ENCODE assay signal across 8 cellular contexts in genomic region chr7:108000875-108001758, GRCh38. TPM values are rescaled to one million over a fixed set of nuclear protein-coding genes. Genes with fewer than 3 reads are reported as not detected.
DNase-seq lines count a peak whose midpoint lies in the region; ATAC-seq and TF ChIP-seq lines count a peak whose summit lies in the region.

No MANE protein-coding gene starts in this region.

- H3K4me3 Mint-ChIP-seq in activated T-helper 1 cell treated with anti-CD3 and anti-CD28 coated beads, Interleukin-12 subunit alpha, Interleukin-12 subunit beta, Interleukin-2, Interleukin-4 antibody, amounts not matched to agents 30 ng/mL and 10 ng/mL and 1 ng/mL, durations not matched to agents 14 hours and 24 hours and 36 hours, result peak overlapping the region; percentile 62

- no peak for TF ChIP-seq POLR2A in heart left ventricle (IDR thresholded peaks at IDR 0.05)

- no peaks in the 10 kb centered on the region for H3K36me3 Mint-ChIP-seq in activated T-helper 1 cell treated with anti-CD3 and anti-CD28 coated beads, Interleukin-12 subunit alpha, Interleukin-12 subunit beta, Interleukin-2, Interleukin-4 antibody, amounts not matched to agents 30 ng/mL and 10 ng/mL and 1 ng/mL, durations not matched to agents 14 hours and 24 hours and 36 hours (ENCODE audit: low read depth)

- H3K4me1 Mint-ChIP-seq in activated T-helper 1 cell treated with anti-CD3 and anti-CD28 coated beads, Interleukin-12 subunit alpha, Interleukin-12 subunit beta, Interleukin-2, Interleukin-4 antibody, amounts not matched to agents 30 ng/mL and 10 ng/mL and 1 ng/mL, durations not matched to agents 14 hours and 24 hours and 36 hours (ENCODE audit: low read depth), result no peaks in the 10 kb centered on the region

- no peaks in the 10 kb centered on the region for H3K9me3 Mint-ChIP-seq in activated T-helper 1 cell treated with anti-CD3 and anti-CD28 coated beads, Interleukin-12 subunit alpha, Interleukin-12 subunit beta, Interleukin-2, Interleukin-4 antibody, amounts not matched to agents 30 ng/mL and 10 ng/mL and 1 ng/mL, durations not matched to agents 14 hours and 24 hours and 36 hours

- peak overlapping the region; percentile 52 to 92 (median 86) for H3K27ac ChIP-seq in heart left ventricle
- peak overlapping the region; percentile 53 for H3K27ac ChIP-seq in psoas muscle

- H3K27me3 Mint-ChIP-seq in activated T-helper 1 cell treated with anti-CD3 and anti-CD28 coated beads, Interleukin-12 subunit alpha, Interleukin-12 subunit beta, Interleukin-2, Interleukin-4 antibody, amounts not matched to agents 30 ng/mL and 10 ng/mL and 1 ng/mL, durations not matched to agents 14 hours and 24 hours and 36 hours (ENCODE audit: insufficient read depth), result peaks cover 60% of the 10 kb centered on the region

- H3K27ac Mint-ChIP-seq in activated T-helper 1 cell treated with anti-CD3 and anti-CD28 coated beads, Interleukin-12 subunit alpha, Interleukin-12 subunit beta, Interleukin-2, Interleukin-4 antibody, amounts not matched to agents 30 ng/mL and 10 ng/mL and 1 ng/mL, durations not matched to agents 14 hours and 24 hours and 36 hours, result no peak overlapping the region

- TF ChIP-seq CTCF in HFF-Myc (IDR thresholded peaks at IDR 0.05; ENCODE audit: low read depth, low read length, missing control alignments) (peak; percentile 39), heart left ventricle (IDR thresholded peaks at IDR 0.05) (peak in 6 of 12 donors; percentile 6 to 41 (median 26)), psoas muscle (IDR thresholded peaks at IDR 0.05) (no peak)

- H3K27me3 ChIP-seq in heart left ventricle (peaks cover 0 to 36% (median 0%) of the 10 kb centered on the region in 9 donors), psoas muscle (ENCODE audit: insufficient read depth in 3 of 3, low read length in 2 of 3) (peaks cover 0 to 64% (median 9%) of the 10 kb centered on the region in 3 donors)

- WGBS in heart left ventricle, 4 donors, result 17 to 20% (median 18%) methylated on average over 35 to 37 of the region's 37 CpGs
- WGBS in psoas muscle, 3 donors, result 15 to 21% (median 17%) methylated on average over 37 of the region's 37 CpGs

- H3K9me3 ChIP-seq in heart left ventricle, result no peaks in the 10 kb centered on the region
- H3K9me3 ChIP-seq in psoas muscle, result no peaks in the 10 kb centered on the region

- peak; percentile 11 to 70 (median 46) for ATAC-seq in heart left ventricle
- ATAC-seq in psoas muscle, result peak; percentile 22 to 37 (median 32)
- ATAC-seq in GM21423 (IDR thresholded peaks at IDR 0.05; ENCODE audit: unreplicated experiment), result no peak
- no peak for ATAC-seq in GM21576 (IDR thresholded peaks at IDR 0.05; ENCODE audit: unreplicated experiment)

- H3K4me1 ChIP-seq in heart left ventricle (peaks cover 0 to 65% (median 41%) of the 10 kb centered on the region in 12 donors), psoas muscle (peaks cover 3% of the 10 kb centered on the region)

- intact Hi-C loops in activated T-helper 1 cell treated with anti-CD3 and anti-CD28 coated beads, Interleukin-12 subunit alpha, Interleukin-12 subunit beta, Interleukin-2, Interleukin-4 antibody, amounts not matched to agents 30 ng/mL and 10 ng/mL and 1 ng/mL, durations not matched to agents 14 hours and 24 hours and 36 hours (cut with micrococcal nuclease), result no loop called here
- intact Hi-C loops in heart left ventricle (cut with DNase I) (loop anchor here (1.0 to 10.0 kb wide), 10 partner anchors 29 to 146 kb away; partner anchors contain the start of gene DLD (in 2 of the 10)), psoas muscle (cut with DNase I) (loop anchor here in 1 of 2 donors (5.0 kb wide), 1 partner anchor 96 kb away; no protein-coding TSS in a partner anchor)

- no peak for DNase-seq in HFF-Myc (ENCODE audit: extremely low read depth, low read depth)
- DNase-seq in activated T-helper 1 cell treated with anti-CD3 and anti-CD28 coated beads, Interleukin-12 subunit alpha, Interleukin-12 subunit beta, Interleukin-2, Interleukin-4 antibody, amounts not matched to agents 30 ng/mL and 10 ng/mL and 1 ng/mL, durations not matched to agents 14 hours and 24 hours and 36 hours (ENCODE audit: low spot score), result no peak
- DNase-seq in heart left ventricle, result peak in 4 of 5 donors; percentile 58 to 76 (median 66)
- DNase-seq in psoas muscle, result peak; percentile 48 to 70
- DNase-seq in HPDE6-E6E7 (ENCODE audit: extremely low spot score), result no peak
- no peak for DNase-seq in NCI-H345 treated with DMSO at 0.1 percent for 48 hours (lab: John Stamatoyannopoulos, UW; ENCODE audit: unreplicated experiment)

- H3K4me3 ChIP-seq in HFF-Myc (replicated peaks; ENCODE audit: low read depth, low read length), result peak overlapping the region; percentile 94
- H3K4me3 ChIP-seq in heart left ventricle, result peak overlapping the region; percentile 63 to 91 (median 72)
- H3K4me3 ChIP-seq in psoas muscle, result peak overlapping the region; percentile 68

- H3K36me3 ChIP-seq in heart left ventricle (peaks cover 0 to 25% (median 12%) of the 10 kb centered on the region in 9 donors), psoas muscle (ENCODE audit: insufficient read depth in 1 of 2, low read depth in 1 of 2) (no peaks in the 10 kb centered on the region)

RNA-seq across cellular contexts. Expression of gene LAMB1, which starts 1.8 kb away (rescaled TPM):
- total RNA-seq in activated T-helper 1 cell treated with anti-CD3 and anti-CD28 coated beads, Interleukin-12 subunit alpha, Interleukin-12 subunit beta, Interleukin-2, Interleukin-4 antibody, amounts not matched to agents 30 ng/mL and 10 ng/mL and 1 ng/mL, durations not matched to agents 14 hours and 24 hours and 36 hours, result not detected in 2 replicates
- 100 to 1,000 TPM in 2 of 9 donors, 10 to 100 TPM in 7; 29.1 to 121 (median 58.0) TPM for total RNA-seq in heart left ventricle
- polyA plus RNA-seq in heart left ventricle, result 10 to 100 TPM; 51.6 to 53.2 TPM
- 10 to 100 TPM; 23.7 to 43.6 (median 26.4) TPM for total RNA-seq in psoas muscle
- polyA plus RNA-seq in psoas muscle, result 10 to 100 TPM; 17.0 to 45.9 (median 25.8) TPM

Comparison
In these comparisons a context has a peak if more than half of its experiments do, and no peak if none do; other contexts are left out.
1. DNase-seq: peak in heart left ventricle (4 of 5) and psoas muscle (2 of 2); none in HFF-Myc (single experiment), activated T-helper 1 cell treated with anti-CD3 and anti-CD28 coated beads, Interleukin-12 subunit alpha, Interleukin-12 subunit beta, Interleukin-2, Interleukin-4 antibody, amounts not matched to agents 30 ng/mL and 10 ng/mL and 1 ng/mL, durations not matched to agents 14 hours and 24 hours and 36 hours (single experiment), HPDE6-E6E7 (single experiment) and NCI-H345 treated with DMSO at 0.1 percent for 48 hours (single experiment).
2. ATAC-seq: peak in heart left ventricle (4 of 4) and psoas muscle (4 of 4); none in GM21423 (single experiment) and GM21576 (single experiment).
3. RNA of gene LAMB1, which starts 1.8 kb away (total RNA-seq): 29.1 to 121 TPM in heart left ventricle and 23.7 to 43.6 TPM in psoas muscle; not detected in activated T-helper 1 cell treated with anti-CD3 and anti-CD28 coated beads, Interleukin-12 subunit alpha, Interleukin-12 subunit beta, Interleukin-2, Interleukin-4 antibody, amounts not matched to agents 30 ng/mL and 10 ng/mL and 1 ng/mL, durations not matched to agents 14 hours and 24 hours and 36 hours; every median in the first group is over 10 times any median in the second.
4. Peak in every context shown above with its lines, with median percentiles within 50 percentile points of each other: H3K4me3 ChIP-seq.